ENCODE assay signal across 28 cellular contexts in the genomic region with DNA sequence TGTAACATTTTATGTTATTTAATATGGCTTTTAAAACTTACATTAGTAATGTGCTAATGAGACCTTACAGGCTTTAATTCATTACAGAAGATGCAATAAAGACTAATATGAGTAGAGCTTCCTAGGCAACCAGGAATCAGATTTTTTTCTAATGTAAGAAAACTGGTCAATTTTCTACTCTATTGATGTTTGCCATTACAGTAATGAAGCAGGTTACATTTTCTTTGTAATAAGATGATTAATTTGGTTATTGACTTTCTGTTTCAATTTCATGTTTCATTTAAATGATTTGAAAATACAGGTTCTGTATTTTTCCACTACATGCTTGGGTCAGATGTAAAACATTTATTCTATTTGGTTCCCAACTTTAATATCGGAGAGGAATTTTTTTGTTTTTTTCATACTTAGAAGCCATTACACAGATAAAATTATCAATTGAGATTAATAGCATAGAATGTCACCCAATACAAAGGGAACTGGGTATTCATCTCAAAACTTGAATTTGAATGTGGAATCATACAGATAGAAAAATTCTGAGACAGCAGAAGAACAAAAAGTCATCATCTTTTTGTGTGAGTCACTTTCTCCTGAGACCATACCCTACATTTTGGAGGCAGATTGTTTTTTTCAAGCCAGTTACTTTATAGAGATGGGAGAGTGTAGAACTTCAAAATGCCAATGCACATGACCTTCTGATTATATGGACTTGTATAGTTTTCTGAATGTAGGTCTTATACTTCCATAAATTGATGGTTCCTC.
DNase-seq lines count a peak whose midpoint lies in the region; ATAC-seq lines count a peak whose summit lies in the region.
"Had no signal": no experiment of that assay in that cellular context is flagged by ENCODE, and none has a peak within 500 bp of the region (broad histone marks: within the 10 kb centered on the region; RNA-seq: fewer than 3 reads in every experiment).

No MANE protein-coding gene starts in this region.

- H3K27ac Mint-ChIP-seq in activated T-cell treated with anti-CD3 and anti-CD28 coated beads, Interleukin-2, amount 50 U/mL, for 72 hours = peak overlapping the region; percentile 78
- H3K27ac Mint-ChIP-seq in activated T-helper 2 cell treated with anti-CD3 and anti-CD28 coated beads, Interferon-gamma antibody, Interleukin-2, Interleukin-4, amounts not matched to agents 10 μg/mL and 5 μg/mL and 100 μg/mL, durations not matched to agents 14 hours and 24 hours and 36 hours = peak overlapping the region; percentile 74
- H3K27ac Mint-ChIP-seq: activated CD4-positive, alpha-beta memory T cell treated with anti-CD3 and anti-CD28 coated beads for 36 hours; activated naive CD4-positive, alpha-beta T cell treated with anti-CD3 and anti-CD28 coated beads, Interleukin-2, amount 10 ng/mL, durations not matched to agents 7 days and 5 days; GM23338 had no signal

- peaks cover 23% of the 10 kb centered on the region for H3K27me3 Mint-ChIP-seq in activated T-cell treated with anti-CD3 and anti-CD28 coated beads, Interleukin-2, amount 50 U/mL, for 72 hours (ENCODE audit: low read depth)
- peaks cover 6% of the 10 kb centered on the region for H3K27me3 Mint-ChIP-seq in activated T-helper 2 cell treated with anti-CD3 and anti-CD28 coated beads, Interferon-gamma antibody, Interleukin-2, Interleukin-4, amounts not matched to agents 10 μg/mL and 5 μg/mL and 100 μg/mL, durations not matched to agents 14 hours and 24 hours and 36 hours (ENCODE audit: low read depth)
- H3K27me3 Mint-ChIP-seq: naive B cell had no signal

- intact Hi-C loops in activated T-helper 2 cell treated with anti-CD3 and anti-CD28 coated beads, Interferon-gamma antibody, Interleukin-2, Interleukin-4, amounts not matched to agents 10 μg/mL and 5 μg/mL and 100 μg/mL, durations not matched to agents 14 hours and 24 hours and 36 hours (cut with micrococcal nuclease) = loop anchor here (1.0 to 2.0 kb wide), 5 partner anchors 16 to 274 kb away; no protein-coding TSS in a partner anchor

- peak; percentile 65 to 73 for ATAC-seq in activated T-cell treated with anti-CD3 and anti-CD28 coated beads, Interleukin-2, amount 50 U/mL, for 72 hours (replicated peaks in 1 of 2)
- ATAC-seq in HG02610 (IDR thresholded peaks at IDR 0.05; ENCODE audit: unreplicated experiment) = peak; percentile 70
- ATAC-seq: foreskin keratinocyte, GM23338, heart left ventricle had no signal

- peaks cover 30% of the 10 kb centered on the region for H3K4me1 Mint-ChIP-seq in activated T-cell treated with anti-CD3 and anti-CD28 coated beads, Interleukin-2, amount 50 U/mL, for 72 hours (ENCODE audit: low read depth)
- H3K4me1 Mint-ChIP-seq in activated T-helper 2 cell treated with anti-CD3 and anti-CD28 coated beads, Interferon-gamma antibody, Interleukin-2, Interleukin-4, amounts not matched to agents 10 μg/mL and 5 μg/mL and 100 μg/mL, durations not matched to agents 14 hours and 24 hours and 36 hours (ENCODE audit: low read depth) = peaks cover 29% of the 10 kb centered on the region
- H3K4me1 Mint-ChIP-seq: activated naive CD4-positive, alpha-beta T cell treated with anti-CD3 and anti-CD28 coated beads, Interleukin-2, amount 10 ng/mL, durations not matched to agents 7 days and 5 days; GM23338 had no signal

- no peaks in the 10 kb centered on the region for H3K36me3 Mint-ChIP-seq in activated T-cell treated with anti-CD3 and anti-CD28 coated beads, Interleukin-2, amount 50 U/mL, for 72 hours (ENCODE audit: insufficient read depth in 2 of 2)
- no peaks in the 10 kb centered on the region for H3K36me3 Mint-ChIP-seq in activated T-helper 2 cell treated with anti-CD3 and anti-CD28 coated beads, Interferon-gamma antibody, Interleukin-2, Interleukin-4, amounts not matched to agents 10 μg/mL and 5 μg/mL and 100 μg/mL, durations not matched to agents 14 hours and 24 hours and 36 hours (ENCODE audit: low read depth)
- H3K36me3 Mint-ChIP-seq: activated CD4-positive, alpha-beta memory T cell treated with anti-CD3 and anti-CD28 coated beads for 36 hours; activated naive CD4-positive, alpha-beta T cell treated with anti-CD3 and anti-CD28 coated beads, Interleukin-2, amount 10 ng/mL, durations not matched to agents 7 days and 5 days; mesothelial cell of epicardium; naive B cell had no signal

- peak overlapping the region; percentile 31 to 70 for H3K4me3 Mint-ChIP-seq in activated T-cell treated with anti-CD3 and anti-CD28 coated beads, Interleukin-2, amount 50 U/mL, for 72 hours
- no peak overlapping the region for H3K4me3 Mint-ChIP-seq in activated T-helper 2 cell treated with anti-CD3 and anti-CD28 coated beads, Interferon-gamma antibody, Interleukin-2, Interleukin-4, amounts not matched to agents 10 μg/mL and 5 μg/mL and 100 μg/mL, durations not matched to agents 14 hours and 24 hours and 36 hours (ENCODE audit: low read depth)
- H3K4me3 Mint-ChIP-seq: activated CD4-positive, alpha-beta memory T cell treated with anti-CD3 and anti-CD28 coated beads for 36 hours; activated naive CD4-positive, alpha-beta T cell treated with anti-CD3 and anti-CD28 coated beads, Interleukin-2, amount 10 ng/mL, durations not matched to agents 7 days and 5 days; GM23338; mesothelial cell of epicardium; naive B cell had no signal

- no peaks in the 10 kb centered on the region for H3K9me3 Mint-ChIP-seq in activated T-cell treated with anti-CD3 and anti-CD28 coated beads, Interleukin-2, amount 50 U/mL, for 72 hours
- peaks cover 5% of the 10 kb centered on the region for H3K9me3 Mint-ChIP-seq in activated T-helper 2 cell treated with anti-CD3 and anti-CD28 coated beads, Interferon-gamma antibody, Interleukin-2, Interleukin-4, amounts not matched to agents 10 μg/mL and 5 μg/mL and 100 μg/mL, durations not matched to agents 14 hours and 24 hours and 36 hours
- H3K9me3 Mint-ChIP-seq: activated CD4-positive, alpha-beta memory T cell treated with anti-CD3 and anti-CD28 coated beads for 36 hours; activated naive CD4-positive, alpha-beta T cell treated with anti-CD3 and anti-CD28 coated beads, Interleukin-2, amount 10 ng/mL, durations not matched to agents 7 days and 5 days; GM23338; naive B cell had no signal

- DNase-seq in activated T-cell treated with anti-CD3 and anti-CD28 coated beads, Interleukin-2, amount 50 U/mL, for 72 hours = no peak
- DNase-seq in activated T-cell treated with anti-CD3 and anti-CD28 coated beads for 4 hours (no peak), GF-D8 (lab: John Stamatoyannopoulos, UW) (no peak), NCI-H510A treated with DMSO at 0.1 percent for 48 hours (lab: John Stamatoyannopoulos, UW) (no peak), DMS153 treated with DMSO at 0.1 percent for 48 hours (lab: John Stamatoyannopoulos, UW; ENCODE audit: unreplicated experiment) (no peak)
- no peak for DNase-seq in activated T-helper 2 cell treated with anti-CD3 and anti-CD28 coated beads, Interferon-gamma antibody, Interleukin-2, Interleukin-4, amounts not matched to agents 10 μg/mL and 5 μg/mL and 100 μg/mL, durations not matched to agents 14 hours and 24 hours and 36 hours (ENCODE audit: low spot score)
- DNase-seq: ACHN; activated CD4-positive, alpha-beta memory T cell treated with anti-CD3 and anti-CD28 coated beads for 36 hours; activated naive CD4-positive, alpha-beta T cell treated with anti-CD3 and anti-CD28 coated beads, Interleukin-2, amount 10 ng/mL, durations not matched to agents 7 days and 5 days; anterior cingulate cortex; cortex of kidney; foreskin keratinocyte; heart left ventricle; KBM-7; kidney; naive B cell; NCI-H1105 treated with DMSO at 0.1 percent for 48 hours; NCI-H2029 treated with DMSO at 0.1 percent for 48 hours; NCI-H526 treated with DMSO at 0.1 percent for 48 hours; nucleus accumbens; sigmoid colon; stomach; SW 1271; T-helper 9 cell; tibial artery had no signal
